In the genomic region with DNA sequence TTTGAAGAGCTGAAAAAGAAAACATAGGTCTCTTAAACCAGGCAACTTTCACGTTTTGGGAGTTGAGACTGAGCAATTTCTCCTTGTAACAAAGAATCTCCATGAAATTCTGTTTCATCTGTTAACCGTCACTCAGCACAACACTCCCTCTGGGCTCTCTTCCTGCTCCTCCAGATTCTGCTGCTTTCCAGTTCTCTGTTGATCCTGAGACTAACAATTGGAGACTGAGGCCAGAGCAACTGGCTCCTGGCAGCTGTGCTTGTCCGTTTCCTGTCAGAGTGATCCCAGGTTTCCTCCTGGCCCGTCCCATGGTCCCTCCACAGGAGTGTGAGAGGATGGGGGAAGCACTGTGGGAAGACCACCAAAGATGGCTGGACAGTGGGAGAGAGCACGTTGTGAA, we compare ENCODE assay signal across 1 cellular context.
TF ChIP-seq lines count a peak whose summit lies in the region.

No MANE protein-coding gene starts in this region.

TF ChIP-seq in WTC11, 78 proteins besides CTCF, POLR2A, EP300 and RAD21 (continued from another document):
- TF ChIP-seq, protein P1, sequence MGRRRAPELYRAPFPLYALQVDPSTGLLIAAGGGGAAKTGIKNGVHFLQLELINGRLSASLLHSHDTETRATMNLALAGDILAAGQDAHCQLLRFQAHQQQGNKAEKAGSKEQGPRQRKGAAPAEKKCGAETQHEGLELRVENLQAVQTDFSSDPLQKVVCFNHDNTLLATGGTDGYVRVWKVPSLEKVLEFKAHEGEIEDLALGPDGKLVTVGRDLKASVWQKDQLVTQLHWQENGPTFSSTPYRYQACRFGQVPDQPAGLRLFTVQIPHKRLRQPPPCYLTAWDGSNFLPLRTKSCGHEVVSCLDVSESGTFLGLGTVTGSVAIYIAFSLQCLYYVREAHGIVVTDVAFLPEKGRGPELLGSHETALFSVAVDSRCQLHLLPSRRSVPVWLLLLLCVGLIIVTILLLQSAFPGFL (CRISPR knock-in tag; IDR thresholded peaks at IDR 0.05; ENCODE audit: borderline replicate concordance): no peak
- TF ChIP-seq, protein P2, sequence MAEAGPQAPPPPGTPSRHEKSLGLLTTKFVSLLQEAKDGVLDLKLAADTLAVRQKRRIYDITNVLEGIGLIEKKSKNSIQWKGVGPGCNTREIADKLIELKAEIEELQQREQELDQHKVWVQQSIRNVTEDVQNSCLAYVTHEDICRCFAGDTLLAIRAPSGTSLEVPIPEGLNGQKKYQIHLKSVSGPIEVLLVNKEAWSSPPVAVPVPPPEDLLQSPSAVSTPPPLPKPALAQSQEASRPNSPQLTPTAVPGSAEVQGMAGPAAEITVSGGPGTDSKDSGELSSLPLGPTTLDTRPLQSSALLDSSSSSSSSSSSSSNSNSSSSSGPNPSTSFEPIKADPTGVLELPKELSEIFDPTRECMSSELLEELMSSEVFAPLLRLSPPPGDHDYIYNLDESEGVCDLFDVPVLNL (CRISPR knock-in tag; IDR thresholded peaks at IDR 0.05; ENCODE audit: borderline replicate concordance, low read depth): no peak
